Comparison of ENCODE assay signal across 9 cellular contexts in the genomic region with DNA sequence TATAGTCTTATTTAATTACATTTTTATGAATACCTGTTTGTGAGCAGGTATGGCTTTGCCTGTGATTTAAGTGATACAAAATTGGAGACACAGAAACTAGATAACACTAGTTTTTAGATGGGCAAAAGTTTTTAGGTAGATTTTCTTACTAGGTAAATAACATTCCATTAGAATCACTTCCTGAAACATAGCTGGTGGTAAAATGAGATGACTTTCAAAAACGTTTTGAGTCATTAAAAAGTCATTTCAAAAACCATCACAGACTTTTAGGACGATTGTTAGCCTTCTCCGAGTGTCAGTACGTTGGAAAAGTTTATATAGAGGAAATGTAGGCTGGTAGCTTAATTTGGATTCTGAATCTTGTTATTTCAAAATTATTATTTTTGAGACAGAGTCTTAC. TPM values are rescaled to one million over a fixed set of nuclear protein-coding genes. Genes with fewer than 3 reads are reported as not detected.
DNase-seq lines count a peak whose midpoint lies in the region; ATAC-seq, FAIRE-seq and TF ChIP-seq lines count a peak whose summit lies in the region.
"Had no signal": no experiment of that assay in that cellular context is flagged by ENCODE, and none has a peak within 500 bp of the region (broad histone marks: within the 10 kb centered on the region; RNA-seq: fewer than 3 reads in every experiment).

No MANE protein-coding gene starts in this region.

- no peak for FAIRE-seq in H1 (lab: Jason Lieb, UNC)

- DNase-seq in Caco-2 (no peak), MM.1S (no peak), H1 (ENCODE audit: low read depth in 1 of 2, low spot score in 2 of 2) (no peak), DMS 273 (lab: John Stamatoyannopoulos, UW; ENCODE audit: unreplicated experiment) (no peak)
- DNase-seq in stimulated activated CD4-positive, alpha-beta T cell treated with anti-CD3 and anti-CD28 coated beads, Interleukin-2, amount 100 ng/mL, for 24 hours, result no peak

- no peak overlapping the region for H3K4ac ChIP-seq in H1 (replicated peaks; ENCODE audit: insufficient read length, low read depth, low read length)

- no peak overlapping the region for H2BK120ac ChIP-seq in H1 (replicated peaks; ENCODE audit: low read depth, low read length)

- no peak for TF ChIP-seq CTCF in Caco-2 (IDR thresholded peaks at IDR 0.05; ENCODE audit: insufficient read depth in 1 of 2, low read depth in 1 of 2, low read length in 1 of 2, severe bottlenecking in 1 of 2, unreplicated experiment in 1 of 2)
- no peak for TF ChIP-seq CTCF in MM.1S (IDR thresholded peaks at IDR 0.05; ENCODE audit: low read length)
- TF ChIP-seq CTCF in H1 (IDR thresholded peaks at IDR 0.05; ENCODE audit: control extremely low read depth in 1 of 3, insufficient read depth in 1 of 3, low read depth in 1 of 3, low read length in 3 of 3), result no peak
- no peak for TF ChIP-seq CTCF in parathyroid adenoma (IDR thresholded peaks at IDR 0.05)

- H4K91ac ChIP-seq in H1 (replicated peaks; ENCODE audit: insufficient read length, low read length), result no peak overlapping the region

- H3K23me2 ChIP-seq in H1 (ENCODE audit: low read depth, low read length), result peaks cover 3% of the 10 kb centered on the region; the same call in 1 of the 2 replicates

- H3K9ac ChIP-seq in MM.1S (ENCODE audit: low read length), result peak overlapping the region; percentile 81
- no peak overlapping the region for H3K9ac ChIP-seq in H1 (replicated peaks in 1 of 4; ENCODE audit: extremely low read depth in 1 of 4, low read depth in 3 of 4, low read length in 3 of 4)
- H3K9ac ChIP-seq in parathyroid adenoma, result peak overlapping the region; percentile 87

- no peaks in the 10 kb centered on the region for H3K27me3 ChIP-seq in Caco-2 (replicated peaks; ENCODE audit: control insufficient read depth, insufficient read depth, low read length)
- H3K27me3 ChIP-seq in MM.1S (replicated peaks; ENCODE audit: insufficient read depth, low read length), result no peaks in the 10 kb centered on the region
- H3K27me3 ChIP-seq in H1 (replicated peaks in 1 of 4; ENCODE audit: control insufficient read depth in 3 of 4, extremely low read depth in 1 of 4, insufficient read depth in 3 of 4, low read length in 3 of 4), result no peaks in the 10 kb centered on the region
- H3K27me3 ChIP-seq in parathyroid adenoma (ENCODE audit: control insufficient read depth, insufficient read depth, low read length), result no peaks in the 10 kb centered on the region

- H3K27ac ChIP-seq in MM.1S (ENCODE audit: low read length) (peak overlapping the region; percentile 70; the same call in 1 of the 2 replicates), H1 (ENCODE audit: low read depth, low read length) (no peak overlapping the region), parathyroid adenoma (peak overlapping the region; percentile 93)

- no peaks in the 10 kb centered on the region for H3K9me2 ChIP-seq in MM.1S (replicated peaks; ENCODE audit: insufficient read depth, low read length)

- peak overlapping the region; percentile 86 for H3K4me2 ChIP-seq in MM.1S (ENCODE audit: low read depth, low read length)
- peak overlapping the region; percentile 67 to 72 for H3K4me2 ChIP-seq in H1 (ENCODE audit: insufficient read depth in 1 of 2, low read depth in 2 of 2, low read length in 2 of 2)
- H3K4me2 ChIP-seq in parathyroid adenoma (ENCODE audit: low read length), result peak overlapping the region; percentile 94

- H2BK5ac ChIP-seq in H1 (ENCODE audit: low read depth, low read length), result no peak overlapping the region

- no peak overlapping the region for H3K14ac ChIP-seq in H1 (ENCODE audit: insufficient read length)

- intact Hi-C loops in Caco-2 (cut with micrococcal nuclease; ENCODE audit: unreplicated experiment), result loop anchor here (5.0 kb wide), 2 partner anchors 151 to 176 kb away; a partner anchor contains a TSS

- H2BK15ac ChIP-seq in H1 (ENCODE audit: low read length), result no peak overlapping the region

- no peaks in the 10 kb centered on the region for H3K36me3 ChIP-seq in Caco-2 (ENCODE audit: control insufficient read depth, insufficient read depth, low read length)
- H3K36me3 ChIP-seq in MM.1S (replicated peaks; ENCODE audit: insufficient read depth, low read length), result no peaks in the 10 kb centered on the region
- H3K36me3 ChIP-seq in H1 (ENCODE audit: control insufficient read depth in 2 of 4, insufficient read depth in 4 of 4, low read length in 3 of 4), result no peaks in the 10 kb centered on the region
- H3K36me3 ChIP-seq in parathyroid adenoma (ENCODE audit: control insufficient read depth, insufficient read depth, low read length), result no peaks in the 10 kb centered on the region

- peaks cover 48% of the 10 kb centered on the region for H3K79me2 ChIP-seq in MM.1S (ENCODE audit: low read length)
- H3K79me2 ChIP-seq in H1 (ENCODE audit: control insufficient read depth in 1 of 2, insufficient read depth in 2 of 2, low read length in 2 of 2), result peaks cover 0 to 51% of the 10 kb centered on the region in 2 experiments; a peak in 3 of 4 replicates
- H3K79me2 ChIP-seq in parathyroid adenoma, result peaks cover 28% of the 10 kb centered on the region

- no peak overlapping the region for H4K8ac ChIP-seq in H1 (ENCODE audit: extremely low read depth, insufficient read depth, low read length)

- BruUV-seq in Caco-2 (replicated peaks; lab: Mats Ljungman, UMichigan), result no TSS peak

- no peak for TF ChIP-seq RAD21 in H1 (IDR thresholded peaks at IDR 0.05 in 1 of 2, conservative IDR thresholded peaks at IDR 0.05 in 1 of 2; ENCODE audit: low read depth in 2 of 2, low read length in 2 of 2)

- H2AK5ac ChIP-seq in H1 (ENCODE audit: low read depth, low read length), result no peak overlapping the region

- H3K56ac ChIP-seq in H1 (replicated peaks; ENCODE audit: insufficient read length, low read depth, low read length), result no peak overlapping the region

- no peak for TF ChIP-seq POLR2A in H1 (IDR thresholded peaks at IDR 0.05; ENCODE audit: control extremely low read depth in 1 of 2, low read depth in 2 of 2, low read length in 2 of 2)

- H3K79me1 ChIP-seq in H1 (ENCODE audit: low read depth, low read length), result no peaks in the 10 kb centered on the region

- POLR2A ChIA-PET in Caco-2 (lab: Charles Lee) (no interaction called here), H1 (lab: Charles Lee; ENCODE audit: partially characterized antibody) (interaction anchor here (1.1 to 4.9 kb wide), 3 partner anchors 11 to 39 kb away, joined by 3 to 26 read pairs (median 15); no protein-coding TSS in a partner anchor)

- peaks cover 13% of the 10 kb centered on the region for H3K4me1 Mint-ChIP-seq in Caco-2 (ENCODE audit: low read depth, unreplicated experiment)

- H3F3A ChIP-seq in MM.1S (ENCODE audit: insufficient read depth, low read length), result peaks cover 40% of the 10 kb centered on the region

- H3K4me1 ChIP-seq in Caco-2 (peaks cover 15% of the 10 kb centered on the region; the same call in 1 of the 2 replicates), MM.1S (ENCODE audit: low read length) (peaks cover 32% of the 10 kb centered on the region), H1 (replicated peaks in 1 of 4; ENCODE audit: control insufficient read depth in 3 of 4, insufficient read depth in 4 of 4, low read length in 3 of 4) (peaks cover 8 to 22% (median 13%) of the 10 kb centered on the region in 4 experiments; a peak in 6 of 7 replicates), parathyroid adenoma (peaks cover 24% of the 10 kb centered on the region)

- H2AFZ ChIP-seq in MM.1S (ENCODE audit: low read length) (no peak overlapping the region), H1 (ENCODE audit: low read length) (no peak overlapping the region), parathyroid adenoma (no peak overlapping the region)

- no peak overlapping the region for H3K27ac Mint-ChIP-seq in Caco-2 (ENCODE audit: unreplicated experiment)

- H2BK12ac ChIP-seq in H1 (ENCODE audit: low read depth, low read length), result no peak overlapping the region; the same call in 1 of the 2 replicates

- H4K20me1 ChIP-seq in MM.1S (ENCODE audit: insufficient read depth, low read length) (peaks cover 4% of the 10 kb centered on the region; the same call in 1 of the 2 replicates), H1 (replicated peaks in 1 of 2; ENCODE audit: control insufficient read depth in 1 of 2, insufficient read depth in 2 of 2, low read length in 2 of 2) (peaks cover 6 to 7% of the 10 kb centered on the region in 2 experiments)

- H4K5ac ChIP-seq in H1 (ENCODE audit: insufficient read length, low read depth, low read length), result no peak overlapping the region

- no peak overlapping the region for H3K4me3 ChIP-seq in Caco-2 (ENCODE audit: low read depth, low read length)
- peak overlapping the region; percentile 69 for H3K4me3 ChIP-seq in MM.1S (ENCODE audit: low read length)
- peak overlapping the region in 3 of 4 experiments; percentile 68 to 96 (median 69); a peak in 3 of 8 replicates for H3K4me3 ChIP-seq in H1 (ENCODE audit: extremely low read depth in 1 of 4, insufficient read depth in 2 of 4, low read depth in 3 of 4, low read length in 4 of 4)
- H3K4me3 ChIP-seq in parathyroid adenoma (ENCODE audit: low read depth, low read length), result peak overlapping the region; percentile 88

- CTCF ChIA-PET in Caco-2 (lab: Charles Lee), result interaction anchor here (1.3 kb wide), 1 partner anchor 525 kb away, joined by 3 read pairs; no protein-coding TSS in a partner anchor
- CTCF ChIA-PET in H1 (lab: Charles Lee; ENCODE audit: partially characterized antibody), result interaction anchor here (0.9 to 1.4 kb wide), 5 partner anchors 57 to 201 kb away, joined by 3 to 4 read pairs (median 3); no protein-coding TSS in a partner anchor

- H3K18ac ChIP-seq in H1 (ENCODE audit: extremely low read depth, low read length), result no peak overlapping the region

- ATAC-seq in HG02973 (IDR thresholded peaks at IDR 0.05; ENCODE audit: unreplicated experiment) (no peak), GM18873 (IDR thresholded peaks at IDR 0.05; ENCODE audit: low FRiP score, unreplicated experiment) (no peak)

- peak overlapping the region; percentile 71 for H3K4me3 Mint-ChIP-seq in Caco-2 (ENCODE audit: unreplicated experiment)

- no peaks in the 10 kb centered on the region for H3K36me3 Mint-ChIP-seq in Caco-2 (ENCODE audit: insufficient read depth, unreplicated experiment)

- WGBS in H1 (ENCODE audit: extremely low coverage in 1 of 2, insufficient coverage in 1 of 2, insufficient read length in 1 of 2, insufficient replicate concordance in 2 of 2, low coverage in 1 of 2, low lambda C conversion rate in 2 of 2, missing lambda C conversion rate in 1 of 2), 2 experiments, result 74% methylated on average over 4 of the region's 4 CpGs; no CpG with 5 or more reads in 1 of the 2 experiments

- H3K27me3 Mint-ChIP-seq in Caco-2 (ENCODE audit: insufficient read depth, unreplicated experiment), result no peaks in the 10 kb centered on the region

- TF ChIP-seq EP300 in H1 (IDR thresholded peaks at IDR 0.05; ENCODE audit: borderline replicate concordance in 1 of 2, low read depth in 2 of 2, low read length in 2 of 2), result no peak

- no peaks in the 10 kb centered on the region for H3K9me3 ChIP-seq in Caco-2
- no peaks in the 10 kb centered on the region for H3K9me3 ChIP-seq in MM.1S (replicated peaks; ENCODE audit: insufficient read depth, low read length)
- no peaks in the 10 kb centered on the region for H3K9me3 ChIP-seq in H1 (ENCODE audit: insufficient read depth in 2 of 2, low read depth in 1 of 2, low read length in 1 of 2)
- no peaks in the 10 kb centered on the region for H3K9me3 ChIP-seq in parathyroid adenoma (ENCODE audit: control insufficient read depth, low read length)

- H2BK20ac ChIP-seq in H1 (ENCODE audit: low read length), result no peak overlapping the region

- no peak overlapping the region for H3K23ac ChIP-seq in H1 (ENCODE audit: insufficient read length)

- no peaks in the 10 kb centered on the region for H3K9me3 Mint-ChIP-seq in Caco-2 (ENCODE audit: unreplicated experiment)

RNA-seq across cellular contexts. Expression of a gene that starts 18.3 kb away (rescaled TPM):
- not detected in 2 replicates for total RNA-seq in Caco-2 (2022)
- total RNA-seq in H1 (2021; fragmentation: NEBNext Ultra II Directional; extraction: Animal tissue kit (Norgen Biotek cat#: 25700)), result not detected in 2 replicates
- polyA plus RNA-seq in H1 (2011; rRNA removed), result not detected in 2 replicates
- not detected for polyA plus RNA-seq in H1 (2011; cell fraction: cytosol; rRNA removed)
- not detected for polyA plus RNA-seq in H1 (2011; cell fraction: nucleus; rRNA removed)
- polyA plus RNA-seq in H1 (2012, experiment 1 of 2), result not detected in 4 replicates
- not detected for polyA plus RNA-seq in H1 (2012, experiment 2 of 2)
- not detected for polyA plus RNA-seq in H1 (2013, experiment 1 of 2)
- polyA plus RNA-seq in H1 (2013, experiment 2 of 2), result 0.07 TPM
- 0.85 TPM in 1 of 2 replicates, not detected in the other for polyA minus RNA-seq in H1 (2011; rRNA and poly(A)+ RNA removed)
- polyA minus RNA-seq in H1 (2011; cell fraction: cytosol; rRNA and poly(A)+ RNA removed), result not detected
- polyA minus RNA-seq in H1 (2011; cell fraction: nucleus; rRNA and poly(A)+ RNA removed), result 1.4 TPM
- total RNA-seq: myocyte had no signal

Comparison
In these comparisons a context has a peak if more than half of its experiments do, and no peak if none do; other contexts are left out.
1. H3K9ac ChIP-seq: peak in MM.1S (single experiment) and parathyroid adenoma (single experiment); none in H1 (0 of 4).
2. Peak in every context shown above with its lines, with median percentiles within 50 percentile points of each other: H3K4me2 ChIP-seq.